ENCODE assay signal across 26 cellular contexts in genomic region chr20:1665345-1665744, GRCh38. TPM values are rescaled to one million over a fixed set of nuclear protein-coding genes. Genes with fewer than 3 reads are reported as not detected.
DNase-seq lines count a peak whose midpoint lies in the region; ATAC-seq and TF ChIP-seq lines count a peak whose summit lies in the region.
"Had no signal": no experiment of that assay in that cellular context is flagged by ENCODE, and none has a peak within 500 bp of the region (broad histone marks: within the 10 kb centered on the region; RNA-seq: fewer than 3 reads in every experiment).

No MANE protein-coding gene starts in this region.

- H3K36me3 ChIP-seq in DND-41 (ENCODE audit: insufficient read depth, low read length) (no peaks in the 10 kb centered on the region), neuronal stem cell (replicated peaks in 1 of 2; ENCODE audit: control insufficient read depth in 2 of 2, insufficient read depth in 2 of 2, low read length in 2 of 2) (no peaks in the 10 kb centered on the region)
- H3K36me3 ChIP-seq: MG63, vagina, WERI-Rb-1 had no signal

- H3K4me1 Mint-ChIP-seq in activated CD4-positive, alpha-beta T cell treated with anti-CD3 and anti-CD28 coated beads, Interleukin-2, amount 10 ng/mL, durations not matched to agents 7 days and 5 days = peaks cover 90% of the 10 kb centered on the region

- TF ChIP-seq CTCF in DND-41 (IDR thresholded peaks at IDR 0.05; ENCODE audit: borderline replicate concordance, extremely low read depth, low read length, poor library complexity, severe bottlenecking) = no peak

- no peak for DNase-seq in activated CD4-positive, alpha-beta T cell treated with anti-CD3 and anti-CD28 coated beads, Interleukin-2, amount 10 ng/mL, durations not matched to agents 7 days and 5 days
- no peak for DNase-seq in activated CD4-positive, alpha-beta T cell treated with anti-CD3 and anti-CD28 coated beads for 48 hours
- DNase-seq in DND-41 = no peak
- no peak for DNase-seq in activated naive CD4-positive, alpha-beta T cell treated with anti-CD3 and anti-CD28 coated beads, Interleukin-2, amount 50 U/mL, for 72 hours (ENCODE audit: low spot score in 2 of 2)
- DNase-seq in neuronal stem cell (ENCODE audit: low spot score) = no peak
- DNase-seq in GF-D8 (lab: John Stamatoyannopoulos, UW) = no peak
- DNase-seq in activated gamma-delta T cell treated with Interleukin-2 at 50 U/mL for 16 hours = no peak
- DNase-seq: foreskin keratinocyte, H9, hypothalamus, islet precursor cell, MG63, NCI-H1436, NCI-H2171, NCI-H748 treated with DMSO at 0.1 percent for 48 hours, posterior cingulate gyrus, SHP77, WERI-Rb-1 had no signal

- no peaks in the 10 kb centered on the region for H3K27me3 Mint-ChIP-seq in activated CD4-positive, alpha-beta T cell treated with anti-CD3 and anti-CD28 coated beads, Interleukin-2, amount 10 ng/mL, durations not matched to agents 7 days and 5 days

- H3K14ac ChIP-seq in neuronal stem cell (ENCODE audit: low read length) = no peak overlapping the region

- H3K27me3 ChIP-seq in DND-41 (ENCODE audit: insufficient read depth, low read length, poor library complexity) = no peaks in the 10 kb centered on the region
- no peaks in the 10 kb centered on the region for H3K27me3 ChIP-seq in neuronal stem cell (ENCODE audit: control insufficient read depth in 3 of 3, insufficient read depth in 3 of 3, low read depth in 1 of 3, low read length in 3 of 3)
- H3K27me3 ChIP-seq: MG63, vagina had no signal

- H3K4me3 Mint-ChIP-seq in activated CD4-positive, alpha-beta T cell treated with anti-CD3 and anti-CD28 coated beads, Interleukin-2, amount 10 ng/mL, durations not matched to agents 7 days and 5 days = peak overlapping the region; percentile 56
- H3K4me3 Mint-ChIP-seq: CD14-positive monocyte; dendritic cell treated with granulocyte-macrophage colony-stimulating factor and Interleukin-4, amounts not matched to agents 40 ng/mL and 50 ng/mL, for 4 days; H9 had no signal

- H3K18ac ChIP-seq in neuronal stem cell (ENCODE audit: low read length) = no peak overlapping the region

- H3K9me3 Mint-ChIP-seq in activated CD4-positive, alpha-beta T cell treated with anti-CD3 and anti-CD28 coated beads, Interleukin-2, amount 10 ng/mL, durations not matched to agents 7 days and 5 days = peaks cover 20% of the 10 kb centered on the region
- peaks cover 0 to 8% of the 10 kb centered on the region in 2 donors for H3K9me3 Mint-ChIP-seq in activated naive CD4-positive, alpha-beta T cell treated with anti-CD3 and anti-CD28 coated beads, Interleukin-2, amount 50 U/mL, for 72 hours
- H3K9me3 Mint-ChIP-seq: CD14-positive monocyte; dendritic cell treated with granulocyte-macrophage colony-stimulating factor and Interleukin-4, amounts not matched to agents 40 ng/mL and 50 ng/mL, for 4 days had no signal

- peak overlapping the region in 1 of 2 experiments; percentile 13; a peak in 1 of 4 replicates for H3K4me3 ChIP-seq in DND-41 (ENCODE audit: low read depth in 1 of 2, low read length in 2 of 2)
- no peak overlapping the region for H3K4me3 ChIP-seq in neuronal stem cell (ENCODE audit: low read length in 2 of 2)
- H3K4me3 ChIP-seq: lung, MG63, vagina had no signal

- H3K4me2 ChIP-seq in DND-41 (ENCODE audit: insufficient read depth, low read length) = peak overlapping the region; percentile 50
- H3K4me2 ChIP-seq in neuronal stem cell (ENCODE audit: insufficient read depth, low read length, poor library complexity, severe bottlenecking) = no peak overlapping the region

- H3K4ac ChIP-seq in neuronal stem cell (ENCODE audit: low read length) = no peak overlapping the region

- H3K9ac ChIP-seq in DND-41 (ENCODE audit: low read depth, low read length) = peak overlapping the region; percentile 37
- no peak overlapping the region for H3K9ac ChIP-seq in neuronal stem cell (ENCODE audit: low read depth, low read length, poor library complexity)

- H3K9me3 ChIP-seq in DND-41 (ENCODE audit: insufficient read depth, low read length, severe bottlenecking) (no peaks in the 10 kb centered on the region), neuronal stem cell (replicated peaks in 1 of 2; ENCODE audit: control insufficient read depth in 2 of 2, insufficient read depth in 1 of 2, low read depth in 1 of 2, low read length in 2 of 2) (peaks cover 0 to 4% of the 10 kb centered on the region in 2 donors)
- H3K9me3 ChIP-seq: MG63, vagina had no signal

- H3K79me1 ChIP-seq in neuronal stem cell (ENCODE audit: low read depth, low read length) = no peaks in the 10 kb centered on the region

- H3K36me3 Mint-ChIP-seq in activated CD4-positive, alpha-beta T cell treated with anti-CD3 and anti-CD28 coated beads, Interleukin-2, amount 10 ng/mL, durations not matched to agents 7 days and 5 days (ENCODE audit: low read depth) = peaks cover 29% of the 10 kb centered on the region
- peaks cover 10 to 43% of the 10 kb centered on the region in 2 donors for H3K36me3 Mint-ChIP-seq in activated naive CD4-positive, alpha-beta T cell treated with anti-CD3 and anti-CD28 coated beads, Interleukin-2, amount 50 U/mL, for 72 hours
- H3K36me3 Mint-ChIP-seq: CD14-positive monocyte had no signal

- H3K27ac Mint-ChIP-seq in activated CD4-positive, alpha-beta T cell treated with anti-CD3 and anti-CD28 coated beads, Interleukin-2, amount 10 ng/mL, durations not matched to agents 7 days and 5 days = peak overlapping the region; percentile 81
- peak overlapping the region; percentile 73 to 96 for H3K27ac Mint-ChIP-seq in activated naive CD4-positive, alpha-beta T cell treated with anti-CD3 and anti-CD28 coated beads, Interleukin-2, amount 50 U/mL, for 72 hours
- H3K27ac Mint-ChIP-seq: dendritic cell treated with granulocyte-macrophage colony-stimulating factor and Interleukin-4, amounts not matched to agents 40 ng/mL and 50 ng/mL, for 4 days; H9 had no signal

- H3K4me1 ChIP-seq in DND-41 (ENCODE audit: insufficient read depth, low read length) = peaks cover 41% of the 10 kb centered on the region
- no peaks in the 10 kb centered on the region for H3K4me1 ChIP-seq in neuronal stem cell (ENCODE audit: control insufficient read depth in 2 of 2, insufficient read depth in 1 of 2, low read depth in 1 of 2, low read length in 2 of 2)
- H3K4me1 ChIP-seq: foreskin keratinocyte, vagina had no signal

- CTCF ChIA-PET in activated CD4-positive, alpha-beta T cell treated with anti-CD3 and anti-CD28 coated beads, Interleukin-2, amount 10 ng/mL, durations not matched to agents 7 days and 5 days (lab: Charles Lee) = interaction anchor here (1.2 to 4.8 kb wide), 4 partner anchors 9 to 198 kb away, joined by 3 to 26 read pairs (median 7); no protein-coding TSS in a partner anchor

- no peak overlapping the region for H2BK5ac ChIP-seq in neuronal stem cell (ENCODE audit: low read length)

- H4K91ac ChIP-seq in neuronal stem cell (ENCODE audit: low read depth, low read length, poor library complexity) = no peak overlapping the region

- no peak overlapping the region for H2BK15ac ChIP-seq in neuronal stem cell (ENCODE audit: low read length)

- H2AK5ac ChIP-seq in neuronal stem cell (ENCODE audit: low read depth, low read length) = peak overlapping the region; percentile 77

- ATAC-seq in DND-41 (ENCODE audit: insufficient read depth, low read depth) (no peak), GM19467 (IDR thresholded peaks at IDR 0.05; ENCODE audit: unreplicated experiment) (no peak)
- peak in 1 of 2 donors; percentile 15 for ATAC-seq in activated naive CD4-positive, alpha-beta T cell treated with anti-CD3 and anti-CD28 coated beads, Interleukin-2, amount 50 U/mL, for 72 hours
- ATAC-seq: foreskin keratinocyte had no signal

- H4K8ac ChIP-seq in neuronal stem cell (ENCODE audit: low read depth, low read length) = no peak overlapping the region

- WGBS in neuronal stem cell (ENCODE audit: extremely low coverage in 2 of 2, insufficient read length in 2 of 2, insufficient replicate concordance in 1 of 2), 2 donors = no CpG with 5 or more reads among the region's 3 CpGs

- H4K20me1 ChIP-seq in DND-41 (ENCODE audit: insufficient read depth, low read length) = no peaks in the 10 kb centered on the region

- H2BK12ac ChIP-seq in neuronal stem cell (ENCODE audit: low read length) = no peak overlapping the region

- H3K27ac ChIP-seq in DND-41 (ENCODE audit: low read length) (peak overlapping the region; percentile 83), neuronal stem cell (replicated peaks; ENCODE audit: low read length) (no peak overlapping the region)
- H3K27ac ChIP-seq: foreskin keratinocyte, vagina, WERI-Rb-1 had no signal

- no peak overlapping the region for H2BK120ac ChIP-seq in neuronal stem cell (ENCODE audit: low read depth, low read length)

- H2AFZ ChIP-seq in DND-41 (ENCODE audit: low read depth, low read length) (peak overlapping the region; percentile 60), neuronal stem cell (ENCODE audit: low read length) (no peak overlapping the region)

- H3K23ac ChIP-seq in neuronal stem cell (ENCODE audit: low read depth, low read length, poor library complexity) = no peak overlapping the region

- H3K79me2 ChIP-seq in DND-41 (ENCODE audit: insufficient read depth, low read length) = no peaks in the 10 kb centered on the region

- POLR2A ChIA-PET in activated CD4-positive, alpha-beta T cell treated with anti-CD3 and anti-CD28 coated beads, Interleukin-2, amount 10 ng/mL, durations not matched to agents 7 days and 5 days (lab: Charles Lee) = no interaction called here

RNA-seq across cellular contexts. Expression of gene SIRPG, which starts 7.8 kb away (rescaled TPM):
- 10 to 100 TPM; 82.6 to 90.1 TPM for total RNA-seq in activated CD4-positive, alpha-beta T cell treated with anti-CD3 and anti-CD28 coated beads, Interleukin-2, amount 10 ng/mL, durations not matched to agents 7 days and 5 days
- 10 to 100 TPM; 46.9 to 67.8 TPM for total RNA-seq in activated naive CD4-positive, alpha-beta T cell treated with anti-CD3 and anti-CD28 coated beads, Interleukin-2, amount 50 U/mL, for 72 hours
- polyA plus RNA-seq in neuronal stem cell (2013, experiment 1 of 2) = not detected
- 0.04 TPM for polyA plus RNA-seq in neuronal stem cell (2013, experiment 2 of 2)
- total RNA-seq: A673, bronchial epithelial cell, foreskin keratinocyte, H9, subcutaneous adipose tissue, vagina had no signal
- polyA plus RNA-seq: foreskin keratinocyte had no signal

RNA-seq across cellular contexts. Expression of gene SIRPB1, which starts 45.5 kb away (rescaled TPM):
- total RNA-seq in activated CD4-positive, alpha-beta T cell treated with anti-CD3 and anti-CD28 coated beads, Interleukin-2, amount 10 ng/mL, durations not matched to agents 7 days and 5 days = 1 to 10 TPM; 3.6 to 4.5 TPM
- 1 to 10 TPM in 1 of 2 donors, under 1 TPM in 1; 0.99 to 1.9 TPM for total RNA-seq in activated naive CD4-positive, alpha-beta T cell treated with anti-CD3 and anti-CD28 coated beads, Interleukin-2, amount 50 U/mL, for 72 hours
- 0.14 TPM for polyA plus RNA-seq in neuronal stem cell (2013, experiment 1 of 2)
- 0.25 TPM for polyA plus RNA-seq in neuronal stem cell (2013, experiment 2 of 2)
- total RNA-seq: A673, bronchial epithelial cell had no signal
